In the genomic region with DNA sequence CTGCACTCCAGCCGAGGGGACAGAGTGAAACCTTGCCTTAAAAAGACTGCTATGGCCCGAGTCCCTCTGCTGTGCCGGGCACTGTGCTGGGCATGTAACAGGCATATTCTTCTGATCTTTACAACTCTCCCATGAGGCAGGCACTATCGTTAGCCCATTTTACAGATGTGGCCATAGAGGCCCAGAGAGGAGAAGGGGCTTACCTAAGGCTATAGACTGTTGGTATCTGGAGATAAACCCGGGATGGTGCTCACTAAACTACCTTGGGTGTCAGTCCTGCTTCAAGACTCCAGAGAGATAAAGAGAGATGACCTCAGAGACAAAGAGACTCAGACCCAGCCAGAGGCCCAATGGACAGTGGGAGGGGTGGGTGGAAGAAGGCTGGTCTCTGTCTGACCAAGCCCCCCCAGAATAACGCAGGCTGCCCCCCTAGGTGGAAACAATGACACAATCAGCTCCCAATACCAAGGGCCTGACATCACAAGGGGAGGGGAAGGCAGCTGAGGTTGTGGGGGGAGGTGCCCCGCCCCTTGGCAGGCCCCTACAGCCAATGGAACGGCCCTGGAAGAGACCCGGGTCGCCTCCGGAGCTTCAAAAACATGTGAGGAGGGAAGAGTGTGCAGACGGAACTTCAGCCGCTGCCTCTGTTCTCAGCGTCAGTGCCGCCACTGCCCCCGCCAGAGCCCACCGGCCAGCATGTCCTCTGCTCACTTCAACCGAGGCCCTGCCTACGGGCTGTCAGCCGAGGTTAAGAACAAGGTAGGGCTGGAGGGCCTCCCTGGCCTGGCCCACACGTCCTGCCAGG, we compare ENCODE assay signal across 9 cellular contexts. TPM values are rescaled to one million over a fixed set of nuclear protein-coding genes. Genes with fewer than 3 reads are reported as not detected.
DNase-seq lines count a peak whose midpoint lies in the region; TF ChIP-seq lines count a peak whose summit lies in the region.
"Had no signal": no experiment of that assay in that cellular context is flagged by ENCODE, and none has a peak within 500 bp of the region (broad histone marks: within the 10 kb centered on the region; RNA-seq: fewer than 3 reads in every experiment).

A gene (plus strand): TSS at position 620 of the 805 bp plus-strand sequence. CDS start 77 bp downstream, at position 697.

- no peaks in the 10 kb centered on the region for H3K9me3 Mint-ChIP-seq in activated naive CD8-positive, alpha-beta T cell treated with anti-CD3 and anti-CD28 coated beads for 36 hours

- H3K4me1 Mint-ChIP-seq in activated naive CD8-positive, alpha-beta T cell treated with anti-CD3 and anti-CD28 coated beads for 36 hours: peaks cover 8% of the 10 kb centered on the region

- H3K36me3 ChIP-seq in right atrium auricular region: peaks cover 7% of the 10 kb centered on the region
- no peaks in the 10 kb centered on the region for H3K36me3 ChIP-seq in rectal smooth muscle tissue (ENCODE audit: control insufficient read depth, insufficient read depth, low read length)

- no peaks in the 10 kb centered on the region for H3K9me3 ChIP-seq in right atrium auricular region

- H3K36me3 Mint-ChIP-seq in activated naive CD8-positive, alpha-beta T cell treated with anti-CD3 and anti-CD28 coated beads for 36 hours: no peaks in the 10 kb centered on the region

- no peak within 1 kb of the TSS for H3K4me3 Mint-ChIP-seq in activated naive CD8-positive, alpha-beta T cell treated with anti-CD3 and anti-CD28 coated beads for 36 hours

- H3K27ac Mint-ChIP-seq in activated naive CD8-positive, alpha-beta T cell treated with anti-CD3 and anti-CD28 coated beads for 36 hours: no peak within 1 kb of the TSS

- peak within 1 kb of the TSS; percentile 48 to 60 for H3K4me3 ChIP-seq in right atrium auricular region
- H3K4me3 ChIP-seq in rectal smooth muscle tissue (ENCODE audit: low read length): peak within 1 kb of the TSS; percentile 83
- H3K4me3 ChIP-seq: GM12878 had no signal

- DNase-seq in ELF-1 (ENCODE audit: low read depth, low spot score) (peak; percentile 95), right atrium auricular region (ENCODE audit: low spot score) (peak; percentile 89), cerebellum (ENCODE audit: low spot score) (no peak), NCI-H524 (lab: John Stamatoyannopoulos, UW) (no peak)
- peak; percentile 31 for DNase-seq in activated naive CD8-positive, alpha-beta T cell treated with anti-CD3 and anti-CD28 coated beads for 36 hours
- DNase-seq in stimulated activated CD4-positive, alpha-beta T cell treated with anti-CD3 and anti-CD28 coated beads, Interleukin-15, amount 100 ng/mL, for 24 hours: no peak
- no peak for DNase-seq in stimulated activated CD8-positive, alpha-beta memory T cell treated with anti-CD3 and anti-CD28 coated beads, Interleukin-4, amount 100 ng/mL, for 48 hours

- peak within 1 kb of the TSS; percentile 96 for H3K9ac ChIP-seq in rectal smooth muscle tissue (ENCODE audit: low read length)

- H3K27ac ChIP-seq in right atrium auricular region (peak within 1 kb of the TSS; percentile 87 to 94), rectal smooth muscle tissue (ENCODE audit: low read depth, low read length) (peak within 1 kb of the TSS; percentile 100)

- H3K4me1 ChIP-seq in right atrium auricular region (peaks cover 0 to 32% of the 10 kb centered on the region in 2 donors), rectal smooth muscle tissue (ENCODE audit: control insufficient read depth, insufficient read depth, low read length) (peaks cover 20% of the 10 kb centered on the region)

- no peaks in the 10 kb centered on the region for H3K27me3 ChIP-seq in right atrium auricular region
- H3K27me3 ChIP-seq in rectal smooth muscle tissue (ENCODE audit: control insufficient read depth, insufficient read depth, low read length): peaks cover 5% of the 10 kb centered on the region

- TF ChIP-seq CTCF in right atrium auricular region (IDR thresholded peaks at IDR 0.05): no peak

- peaks cover 37% of the 10 kb centered on the region for H3K27me3 Mint-ChIP-seq in activated naive CD8-positive, alpha-beta T cell treated with anti-CD3 and anti-CD28 coated beads for 36 hours

RNA-seq across cellular contexts. Expression of the gene that starts here (rescaled TPM):
- under 1 TPM in 1 of 2 experiments, not detected in 1; 0.36 TPM for total RNA-seq in activated naive CD8-positive, alpha-beta T cell treated with anti-CD3 and anti-CD28 coated beads for 36 hours
- 100 to 1,000 TPM in 1 of 2 donors, 10 to 100 TPM in 1; 93.3 to 592 TPM for total RNA-seq in right atrium auricular region
- 1.00 TPM for total RNA-seq in cerebellum

Comparison
In these comparisons a context has a peak if more than half of its experiments do, and no peak if none do; other contexts are left out.
1. RNA of the gene that starts here (total RNA-seq): 93.3 to 592 TPM in right atrium auricular region; 1.00 TPM in cerebellum (single experiment) and 0.36 TPM in activated naive CD8-positive, alpha-beta T cell treated with anti-CD3 and anti-CD28 coated beads for 36 hours; every median in the first group is over 10 times any median in the second.
2. Peak in DNase-seq in activated naive CD8-positive, alpha-beta T cell treated with anti-CD3 and anti-CD28 coated beads for 36 hours; RNA of the gene not detected or under 1 TPM.
3. DNase-seq: peak in ELF-1 (single experiment) and right atrium auricular region (single experiment); none in stimulated activated CD4-positive, alpha-beta T cell treated with anti-CD3 and anti-CD28 coated beads, Interleukin-15, amount 100 ng/mL, for 24 hours (single experiment), cerebellum (single experiment), stimulated activated CD8-positive, alpha-beta memory T cell treated with anti-CD3 and anti-CD28 coated beads, Interleukin-4, amount 100 ng/mL, for 48 hours (single experiment) and NCI-H524 (0 of 2).